ENCODE assay signal across 9 cellular contexts in genomic region chr17:76793775-76794174, GRCh38. TPM values are rescaled to one million over a fixed set of nuclear protein-coding genes. Genes with fewer than 3 reads are reported as not detected.
DNase-seq lines count a peak whose midpoint lies in the region; ATAC-seq and TF ChIP-seq lines count a peak whose summit lies in the region.
"Had no signal": no experiment of that assay in that cellular context is flagged by ENCODE, and none has a peak within 500 bp of the region (broad histone marks: within the 10 kb centered on the region; RNA-seq: fewer than 3 reads in every experiment).

No MANE protein-coding gene starts in this region.

- TF ChIP-seq CTCF in GM23338 (conservative IDR thresholded peaks at IDR 0.05; ENCODE audit: low read depth in 2 of 2) (peak; percentile 60 to 78), chondrocyte (IDR thresholded peaks at IDR 0.05) (peak; percentile 50)

- no peaks in the 10 kb centered on the region for H3K36me3 ChIP-seq in GM23338 (ENCODE audit: insufficient read depth)

- no peaks in the 10 kb centered on the region for H4K20me1 ChIP-seq in GM23338 (replicated peaks; ENCODE audit: insufficient read depth)

- no peaks in the 10 kb centered on the region for H3K9me2 ChIP-seq in GM23338 (ENCODE audit: insufficient read depth)

- H3K4me3 Mint-ChIP-seq in GM23338 (no peak overlapping the region), chondrocyte (ENCODE audit: unreplicated experiment) (no peak overlapping the region)
- no peak overlapping the region for H3K4me3 Mint-ChIP-seq in activated naive CD8-positive, alpha-beta T cell treated with anti-CD3 and anti-CD28 coated beads for 36 hours
- H3K4me3 Mint-ChIP-seq: stimulated activated naive CD8-positive, alpha-beta T cell treated with anti-CD3 and anti-CD28 coated beads, Interleukin-15, amount 100 ng/mL, for 72 hours had no signal

- H3K9me3 Mint-ChIP-seq in GM23338 (peaks cover 3% of the 10 kb centered on the region; the same call in 1 of the 3 replicates), chondrocyte (ENCODE audit: low read depth) (no peaks in the 10 kb centered on the region)
- H3K9me3 Mint-ChIP-seq in activated naive CD8-positive, alpha-beta T cell treated with anti-CD3 and anti-CD28 coated beads for 36 hours = peaks cover 3% of the 10 kb centered on the region
- H3K9me3 Mint-ChIP-seq: stimulated activated naive CD8-positive, alpha-beta T cell treated with anti-CD3 and anti-CD28 coated beads, Interleukin-15, amount 100 ng/mL, for 72 hours had no signal

- H3K4me1 ChIP-seq in GM23338 (ENCODE audit: insufficient read depth) = peaks cover 3% of the 10 kb centered on the region; the same call in 1 of the 2 replicates

- H3K79me2 ChIP-seq in GM23338 (replicated peaks; ENCODE audit: insufficient read depth) = no peaks in the 10 kb centered on the region

- H3K4me1 Mint-ChIP-seq in GM23338 = peaks cover 35% of the 10 kb centered on the region
- peaks cover 16% of the 10 kb centered on the region for H3K4me1 Mint-ChIP-seq in chondrocyte (ENCODE audit: low read depth)
- H3K4me1 Mint-ChIP-seq in activated naive CD8-positive, alpha-beta T cell treated with anti-CD3 and anti-CD28 coated beads for 36 hours = peaks cover 13% of the 10 kb centered on the region

- ATAC-seq in GM23338 = peak; percentile 95
- ATAC-seq in GM19452 (IDR thresholded peaks at IDR 0.05; ENCODE audit: unreplicated experiment) = no peak
- no peak for ATAC-seq in HG03439 (IDR thresholded peaks at IDR 0.05; ENCODE audit: unreplicated experiment)
- ATAC-seq: stimulated activated naive CD8-positive, alpha-beta T cell treated with anti-CD3 and anti-CD28 coated beads, Interleukin-15, amount 100 ng/mL, for 72 hours had no signal

- no peak overlapping the region for H3K4me2 ChIP-seq in GM23338

- H3K27ac Mint-ChIP-seq in GM23338 (no peak overlapping the region; the same call in 1 of the 2 replicates), chondrocyte (ENCODE audit: unreplicated experiment) (no peak overlapping the region)
- H3K27ac Mint-ChIP-seq in activated naive CD8-positive, alpha-beta T cell treated with anti-CD3 and anti-CD28 coated beads for 36 hours = no peak overlapping the region
- H3K27ac Mint-ChIP-seq: stimulated activated naive CD8-positive, alpha-beta T cell treated with anti-CD3 and anti-CD28 coated beads, Interleukin-15, amount 100 ng/mL, for 72 hours had no signal

- H2AFZ ChIP-seq in GM23338 = no peak overlapping the region

- no peaks in the 10 kb centered on the region for H3K27me3 ChIP-seq in GM23338 (ENCODE audit: insufficient read depth)

- no peaks in the 10 kb centered on the region for H3F3A ChIP-seq in GM23338 (replicated peaks; ENCODE audit: low read depth)

- no peak overlapping the region for H3K4me3 ChIP-seq in GM23338

- H3K27ac ChIP-seq in GM23338 (ENCODE audit: low read depth) = no peak overlapping the region

- peak; percentile 32 for DNase-seq in AG08396 (ENCODE audit: low spot score)
- peak; percentile 67 for DNase-seq in GM23338 (ENCODE audit: low spot score)
- DNase-seq in NCI-H69 (lab: John Stamatoyannopoulos, UW) = peak; percentile 72
- no peak for DNase-seq in chondrocyte (ENCODE audit: low spot score)
- no peak for DNase-seq in activated gamma-delta T cell treated with Interleukin-2 at 50 U/mL for 16 hours
- DNase-seq in activated naive CD8-positive, alpha-beta T cell treated with anti-CD3 and anti-CD28 coated beads for 36 hours = no peak

- peaks cover 3% of the 10 kb centered on the region for H3K27me3 Mint-ChIP-seq in GM23338 (ENCODE audit: insufficient read depth, low read depth, poor library complexity)
- H3K27me3 Mint-ChIP-seq in chondrocyte (ENCODE audit: low read depth) = no peaks in the 10 kb centered on the region
- no peaks in the 10 kb centered on the region for H3K27me3 Mint-ChIP-seq in activated naive CD8-positive, alpha-beta T cell treated with anti-CD3 and anti-CD28 coated beads for 36 hours
- H3K27me3 Mint-ChIP-seq: stimulated activated naive CD8-positive, alpha-beta T cell treated with anti-CD3 and anti-CD28 coated beads, Interleukin-15, amount 100 ng/mL, for 72 hours had no signal

- H3K36me3 Mint-ChIP-seq in GM23338 (ENCODE audit: low read depth) = peaks cover 3% of the 10 kb centered on the region; the same call in 2 of the 3 replicates
- peaks cover 2% of the 10 kb centered on the region for H3K36me3 Mint-ChIP-seq in chondrocyte (ENCODE audit: low read depth)
- H3K36me3 Mint-ChIP-seq in activated naive CD8-positive, alpha-beta T cell treated with anti-CD3 and anti-CD28 coated beads for 36 hours = peaks cover 5% of the 10 kb centered on the region

TF ChIP-seq in GM23338, 12 proteins besides CTCF, POLR2A, EP300 and RAD21 (continues in another document):
- no peak for TF ChIP-seq EZH2phosphoT487 (IDR thresholded peaks at IDR 0.05; ENCODE audit: unreplicated experiment)
- no peak for TF ChIP-seq STAT1 (IDR thresholded peaks at IDR 0.05; ENCODE audit: unreplicated experiment)
- TF ChIP-seq, protein P1, sequence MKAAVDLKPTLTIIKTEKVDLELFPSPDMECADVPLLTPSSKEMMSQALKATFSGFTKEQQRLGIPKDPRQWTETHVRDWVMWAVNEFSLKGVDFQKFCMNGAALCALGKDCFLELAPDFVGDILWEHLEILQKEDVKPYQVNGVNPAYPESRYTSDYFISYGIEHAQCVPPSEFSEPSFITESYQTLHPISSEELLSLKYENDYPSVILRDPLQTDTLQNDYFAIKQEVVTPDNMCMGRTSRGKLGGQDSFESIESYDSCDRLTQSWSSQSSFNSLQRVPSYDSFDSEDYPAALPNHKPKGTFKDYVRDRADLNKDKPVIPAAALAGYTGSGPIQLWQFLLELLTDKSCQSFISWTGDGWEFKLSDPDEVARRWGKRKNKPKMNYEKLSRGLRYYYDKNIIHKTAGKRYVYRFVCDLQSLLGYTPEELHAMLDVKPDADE (IDR thresholded peaks at IDR 0.05) = no peak
- TF ChIP-seq ZNF114 (CRISPR knock-in tag; IDR thresholded peaks at IDR 0.05) = no peak
- TF ChIP-seq EZH2 (IDR thresholded peaks at IDR 0.05; ENCODE audit: low read depth, unreplicated experiment) = no peak
- TF ChIP-seq JUNB (IDR thresholded peaks at IDR 0.05; ENCODE audit: unreplicated experiment) = no peak
- no peak for TF ChIP-seq NANOG (IDR thresholded peaks at IDR 0.05; ENCODE audit: borderline replicate concordance)

RNA-seq across cellular contexts. Expression of gene MFSD11, which starts 55.9 kb away (rescaled TPM):
- total RNA-seq in GM23338 (2014; rRNA removed; shearing (Covaris generic)) = 25.5 and 35.3 TPM in 2 replicates
- polyA plus RNA-seq in GM23338 (2016; fragmentation: Nextera tagmentation; extraction: Ambion mirVana) = 9.3 and 10.2 TPM in 2 replicates
- total RNA-seq in chondrocyte = 30.3 to 33.6 TPM (median 31.1 TPM) in 3 replicates
- 10 to 100 TPM; 14.4 to 16.0 TPM for total RNA-seq in activated naive CD8-positive, alpha-beta T cell treated with anti-CD3 and anti-CD28 coated beads for 36 hours

RNA-seq across cellular contexts. Expression of gene SRSF2, which starts 56.6 kb away (rescaled TPM):
- total RNA-seq in GM23338 (2014; rRNA removed; shearing (Covaris generic)) = 524 and 547 TPM in 2 replicates
- 305 and 317 TPM in 2 replicates for polyA plus RNA-seq in GM23338 (2016; fragmentation: Nextera tagmentation; extraction: Ambion mirVana)
- 94.4 to 183 TPM (median 95.2 TPM) in 3 replicates for total RNA-seq in chondrocyte
- total RNA-seq in activated naive CD8-positive, alpha-beta T cell treated with anti-CD3 and anti-CD28 coated beads for 36 hours = 100 to 1,000 TPM; 549 to 571 TPM

Comparison
In these comparisons a context has a peak if more than half of its experiments do, and no peak if none do; other contexts are left out.
1. DNase-seq: peak in AG08396 (single experiment), GM23338 (single experiment) and NCI-H69 (single experiment); none in chondrocyte (single experiment), activated gamma-delta T cell treated with Interleukin-2 at 50 U/mL for 16 hours (single experiment) and activated naive CD8-positive, alpha-beta T cell treated with anti-CD3 and anti-CD28 coated beads for 36 hours (single experiment).